14 cellular contexts compared by ENCODE assay signal in genomic region chr2:188042412-188042811, GRCh38.
DNase-seq lines count a peak whose midpoint lies in the region; ATAC-seq lines count a peak whose summit lies in the region.
"Had no signal": no experiment of that assay in that cellular context is flagged by ENCODE, and none has a peak within 500 bp of the region (broad histone marks: within the 10 kb centered on the region; RNA-seq: fewer than 3 reads in every experiment).

No MANE protein-coding gene starts in this region.

- peak; percentile 21 for DNase-seq in AG20443 (ENCODE audit: low spot score)
- peak; percentile 69 for DNase-seq in LHCN-M2 (ENCODE audit: low read depth)
- DNase-seq in dedifferentiated amniotic fluid mesenchymal stem cell (ENCODE audit: extremely low spot score) = peak; percentile 54
- peak; percentile 67 for DNase-seq in mesenchymal stem cell
- DNase-seq in naive thymus-derived CD8-positive, alpha-beta T cell = no peak
- DNase-seq in NCI-H187 treated with DMSO at 0.1 percent for 48 hours (lab: John Stamatoyannopoulos, UW) = no peak
- DNase-seq in NOMO-1 (lab: John Stamatoyannopoulos, UW; ENCODE audit: unreplicated experiment in 2 of 2) = no peak
- no peak for DNase-seq in CD4-positive, alpha-beta memory T cell
- DNase-seq: C1 segment of cervical spinal cord; NCI-H1048; stimulated activated naive CD8-positive, alpha-beta T cell treated with anti-CD3 and anti-CD28 coated beads, Interleukin-15, amount 100 ng/mL, for 72 hours had no signal

- H3K4me3 ChIP-seq in mesenchymal stem cell (ENCODE audit: insufficient read depth in 1 of 2, low read depth in 1 of 2, low read length in 2 of 2) = no peak overlapping the region
- no peak overlapping the region for H3K4me3 ChIP-seq in CD4-positive, alpha-beta memory T cell (ENCODE audit: low read length in 2 of 2)
- H3K4me3 ChIP-seq: right atrium auricular region had no signal

- no peak overlapping the region for H2BK12ac ChIP-seq in mesenchymal stem cell (ENCODE audit: low read length in 2 of 2)

- no peaks in the 10 kb centered on the region for H3K27me3 ChIP-seq in mesenchymal stem cell (ENCODE audit: control insufficient read depth in 1 of 2, insufficient read depth in 1 of 2, low read length in 2 of 2)
- H3K27me3 ChIP-seq in CD4-positive, alpha-beta memory T cell (ENCODE audit: insufficient read depth, low read length) = no peaks in the 10 kb centered on the region
- H3K27me3 ChIP-seq: right atrium auricular region had no signal

- H3K4me1 Mint-ChIP-seq in naive thymus-derived CD8-positive, alpha-beta T cell = no peaks in the 10 kb centered on the region
- no peaks in the 10 kb centered on the region for H3K4me1 Mint-ChIP-seq in CD4-positive, alpha-beta memory T cell
- H3K4me1 Mint-ChIP-seq: stimulated activated naive CD8-positive, alpha-beta T cell treated with anti-CD3 and anti-CD28 coated beads, Interleukin-15, amount 100 ng/mL, for 72 hours had no signal

- H3K18ac ChIP-seq in mesenchymal stem cell (ENCODE audit: low read depth in 1 of 2, low read length in 2 of 2) = no peak overlapping the region

- CTCF ChIA-PET in CD4-positive, alpha-beta memory T cell (lab: Charles Lee; ENCODE audit: partially characterized antibody) = no interaction called here

- H3K9me3 Mint-ChIP-seq in naive thymus-derived CD8-positive, alpha-beta T cell = peaks cover 0 to 5% (median 0%) of the 10 kb centered on the region in 9 donors
- H3K9me3 Mint-ChIP-seq in CD4-positive, alpha-beta memory T cell = peaks cover 0 to 8% (median 3%) of the 10 kb centered on the region in 8 donors

- no peak overlapping the region for H3K14ac ChIP-seq in mesenchymal stem cell (ENCODE audit: low read length in 2 of 2)

- POLR2A ChIA-PET in naive thymus-derived CD8-positive, alpha-beta T cell (lab: Charles Lee) = no interaction called here
- POLR2A ChIA-PET in CD4-positive, alpha-beta memory T cell (lab: Charles Lee; ENCODE audit: partially characterized antibody) = no interaction called here

- peak overlapping the region; percentile 47 for H3K9ac ChIP-seq in mesenchymal stem cell (ENCODE audit: low read length)

- no peak for ATAC-seq in naive thymus-derived CD8-positive, alpha-beta T cell
- ATAC-seq: stimulated activated naive CD8-positive, alpha-beta T cell treated with anti-CD3 and anti-CD28 coated beads, Interleukin-15, amount 100 ng/mL, for 72 hours had no signal

- peaks cover 0 to 2% (median 0%) of the 10 kb centered on the region in 5 donors for H3K27me3 Mint-ChIP-seq in naive thymus-derived CD8-positive, alpha-beta T cell
- H3K27me3 Mint-ChIP-seq in CD4-positive, alpha-beta memory T cell = peaks cover 0 to 2% of the 10 kb centered on the region in 2 donors
- H3K27me3 Mint-ChIP-seq: activated naive CD8-positive, alpha-beta T cell; stimulated activated naive CD8-positive, alpha-beta T cell treated with anti-CD3 and anti-CD28 coated beads, Interleukin-15, amount 100 ng/mL, for 72 hours had no signal

- peaks cover 5% of the 10 kb centered on the region for H3K4me1 ChIP-seq in mesenchymal stem cell (ENCODE audit: control insufficient read depth, insufficient read depth, low read depth, low read length)
- no peaks in the 10 kb centered on the region for H3K4me1 ChIP-seq in CD4-positive, alpha-beta memory T cell (ENCODE audit: insufficient read depth, low read length)
- H3K4me1 ChIP-seq: right atrium auricular region had no signal

- H3K9me3 ChIP-seq in mesenchymal stem cell (ENCODE audit: control insufficient read depth, low read length) = no peaks in the 10 kb centered on the region
- H3K9me3 ChIP-seq in CD4-positive, alpha-beta memory T cell (ENCODE audit: control insufficient read depth in 1 of 2, low read length in 2 of 2) = no peaks in the 10 kb centered on the region

- no peak overlapping the region for H3K27ac Mint-ChIP-seq in naive thymus-derived CD8-positive, alpha-beta T cell
- H3K27ac Mint-ChIP-seq in CD4-positive, alpha-beta memory T cell = no peak overlapping the region
- H3K27ac Mint-ChIP-seq: activated naive CD8-positive, alpha-beta T cell; mesothelial cell of epicardium; stimulated activated naive CD8-positive, alpha-beta T cell treated with anti-CD3 and anti-CD28 coated beads, Interleukin-15, amount 100 ng/mL, for 72 hours had no signal

- no peak overlapping the region for H3K4me3 Mint-ChIP-seq in naive thymus-derived CD8-positive, alpha-beta T cell
- H3K4me3 Mint-ChIP-seq in CD4-positive, alpha-beta memory T cell = no peak overlapping the region
- H3K4me3 Mint-ChIP-seq: activated naive CD8-positive, alpha-beta T cell; mesothelial cell of epicardium; stimulated activated naive CD8-positive, alpha-beta T cell treated with anti-CD3 and anti-CD28 coated beads, Interleukin-15, amount 100 ng/mL, for 72 hours had no signal

- no peaks in the 10 kb centered on the region for H3K36me3 Mint-ChIP-seq in naive thymus-derived CD8-positive, alpha-beta T cell
- H3K36me3 Mint-ChIP-seq in CD4-positive, alpha-beta memory T cell = no peaks in the 10 kb centered on the region
- H3K36me3 Mint-ChIP-seq: mesothelial cell of epicardium had no signal

- H2AFZ ChIP-seq in mesenchymal stem cell (ENCODE audit: low read depth, low read length) = no peak overlapping the region

- peak overlapping the region; percentile 51 for H3K27ac ChIP-seq in mesenchymal stem cell (ENCODE audit: low read length, poor library complexity, severe bottlenecking)
- H3K27ac ChIP-seq in CD4-positive, alpha-beta memory T cell (ENCODE audit: low read depth, low read length) = no peak overlapping the region
- H3K27ac ChIP-seq: right atrium auricular region had no signal

- H2BK120ac ChIP-seq in mesenchymal stem cell (ENCODE audit: low read depth, low read length) = no peak overlapping the region

- H3K36me3 ChIP-seq in mesenchymal stem cell (ENCODE audit: control insufficient read depth in 1 of 2, insufficient read depth in 2 of 2, low read depth in 1 of 2, low read length in 2 of 2) = no peaks in the 10 kb centered on the region
- no peaks in the 10 kb centered on the region for H3K36me3 ChIP-seq in CD4-positive, alpha-beta memory T cell (ENCODE audit: insufficient read depth, low read length)
- H3K36me3 ChIP-seq: right atrium auricular region had no signal

- no peak overlapping the region for H4K8ac ChIP-seq in mesenchymal stem cell (ENCODE audit: low read length)

- H2AK5ac ChIP-seq in mesenchymal stem cell (ENCODE audit: low read length, severe bottlenecking) = no peak overlapping the region

- intact Hi-C loops in CD4-positive, alpha-beta memory T cell (cut with micrococcal nuclease) = no loop called here

- H2BK5ac ChIP-seq in mesenchymal stem cell (ENCODE audit: low read depth, low read length, poor library complexity, severe bottlenecking) = no peak overlapping the region

- no peaks in the 10 kb centered on the region for H3K79me1 ChIP-seq in mesenchymal stem cell (replicated peaks; ENCODE audit: low read length, poor library complexity, severe bottlenecking)

- no peak overlapping the region for H3K23ac ChIP-seq in mesenchymal stem cell (ENCODE audit: low read length in 2 of 2)

- no peak overlapping the region for H3K4me2 ChIP-seq in mesenchymal stem cell (ENCODE audit: low read length, poor library complexity, severe bottlenecking)

- H2BK15ac ChIP-seq in mesenchymal stem cell (ENCODE audit: low read depth, poor library complexity, severe bottlenecking) = no peak overlapping the region

- no peak overlapping the region for H3K4ac ChIP-seq in mesenchymal stem cell (ENCODE audit: low read depth in 1 of 2, low read length in 2 of 2)

- H4K91ac ChIP-seq in mesenchymal stem cell (ENCODE audit: low read length) = no peak overlapping the region

Comparison
In these comparisons a context has a peak if more than half of its experiments do, and no peak if none do; other contexts are left out.
1. DNase-seq: peak in AG20443 (single experiment), LHCN-M2 (single experiment), dedifferentiated amniotic fluid mesenchymal stem cell (single experiment) and mesenchymal stem cell (single experiment); none in naive thymus-derived CD8-positive, alpha-beta T cell (0 of 10), NCI-H187 treated with DMSO at 0.1 percent for 48 hours (single experiment), NOMO-1 (0 of 2) and CD4-positive, alpha-beta memory T cell (0 of 5).